Comparison of ENCODE assay signal across 11 cellular contexts in the genomic region with DNA sequence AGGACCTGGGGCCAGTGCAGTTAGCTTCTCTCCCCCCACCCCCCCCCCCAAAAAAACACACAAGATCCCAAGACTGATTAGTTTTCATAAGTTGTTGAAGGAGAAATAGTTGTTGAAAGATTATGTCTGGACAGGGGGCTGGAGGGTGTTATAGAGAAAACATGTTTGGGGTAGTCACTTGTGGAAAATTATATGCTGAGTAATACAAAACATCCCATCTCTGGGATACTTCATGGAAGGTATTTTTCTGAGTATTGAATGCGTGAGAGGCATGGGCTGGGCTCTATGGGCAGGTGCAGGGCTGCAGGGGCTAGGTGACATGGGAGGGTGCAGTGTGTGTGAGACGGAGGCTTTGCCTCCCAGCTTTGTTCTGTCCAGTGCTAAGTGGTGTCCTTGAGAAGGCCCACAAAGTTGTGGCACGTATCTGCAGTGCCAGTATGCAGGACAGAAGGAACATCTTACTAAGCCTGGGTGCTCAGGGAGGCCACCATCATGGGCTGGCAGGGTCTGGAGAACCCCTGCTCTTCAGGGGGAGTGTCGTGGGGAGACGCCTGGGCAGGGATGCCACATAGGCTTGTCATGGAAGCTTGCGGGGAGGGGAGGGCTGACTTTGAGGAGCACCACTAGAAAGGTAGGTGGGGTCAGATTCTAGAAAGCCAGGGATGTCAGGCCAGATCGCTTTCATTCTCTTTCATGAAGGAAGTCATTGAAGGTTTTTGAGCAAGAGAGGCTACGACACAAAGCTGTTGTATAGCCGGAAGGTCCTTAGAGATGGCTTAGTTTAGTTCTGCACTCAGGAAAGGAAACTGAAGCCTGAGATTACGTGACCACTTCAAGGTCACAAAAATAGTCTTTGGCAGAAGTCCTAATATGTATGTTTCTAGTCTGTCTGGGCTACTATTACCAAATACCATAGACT.
DNase-seq lines count a peak whose midpoint lies in the region; ATAC-seq lines count a peak whose summit lies in the region.
"Had no signal": no experiment of that assay in that cellular context is flagged by ENCODE, and none has a peak within 500 bp of the region (broad histone marks: within the 10 kb centered on the region; RNA-seq: fewer than 3 reads in every experiment).

No MANE protein-coding gene starts in this region.

- intact Hi-C loops in Right ventricle myocardium inferior (cut with DNase I) (loop anchor here (5.0 kb wide), 1 partner anchor 228 kb away; no protein-coding TSS in a partner anchor), Right ventricle myocardium superior (cut with DNase I) (no loop called here)

- peak; percentile 20 for ATAC-seq in Right ventricle myocardium inferior
- ATAC-seq in Right ventricle myocardium superior (ENCODE audit: poor library complexity) = no peak
- ATAC-seq in HG02798 (IDR thresholded peaks at IDR 0.05; ENCODE audit: poor library complexity, unreplicated experiment) = peak; percentile 65
- ATAC-seq in activated CD4-positive, CD25-positive, alpha-beta regulatory T cell treated with anti-CD3 and anti-CD28 coated beads, Interleukin-2, amount 50 U/mL, for 24 hours = no peak

- H2AK5ac ChIP-seq in mesendoderm (ENCODE audit: low read length) = no peak overlapping the region

- H3K27ac ChIP-seq in GM23248 (no peak overlapping the region), mesendoderm (ENCODE audit: low read depth, low read length) (no peak overlapping the region)
- H3K27ac ChIP-seq: KMS-11, PC-9 had no signal

- H3K9ac ChIP-seq in GM23248 (no peak overlapping the region), mesendoderm (ENCODE audit: low read length) (no peak overlapping the region)
- H3K9ac ChIP-seq: KMS-11 had no signal

- no peak overlapping the region for H4K5ac ChIP-seq in mesendoderm (ENCODE audit: low read length)

- H4K20me1 ChIP-seq in GM23248 (ENCODE audit: insufficient read depth) = no peaks in the 10 kb centered on the region

- H3K4me2 ChIP-seq in GM23248 (ENCODE audit: unreplicated experiment) (no peak overlapping the region), mesendoderm (ENCODE audit: low read length) (no peak overlapping the region)
- H3K4me2 ChIP-seq: KMS-11, PC-9 had no signal

- no peak overlapping the region for H3K18ac ChIP-seq in mesendoderm (ENCODE audit: low read length)

- no peak overlapping the region for H3K23ac ChIP-seq in mesendoderm (ENCODE audit: low read length)

- H3K4me1 ChIP-seq in GM23248 (ENCODE audit: insufficient read depth) (peaks cover 10% of the 10 kb centered on the region), mesendoderm (ENCODE audit: control insufficient read depth, low read depth, low read length) (peaks cover 16% of the 10 kb centered on the region)

- H3K79me1 ChIP-seq in mesendoderm (ENCODE audit: low read length) = no peaks in the 10 kb centered on the region

- WGBS in GM23248 (ENCODE audit: low coverage in 1 of 2, low lambda C conversion rate in 2 of 2, missing lambda C conversion rate in 2 of 2), 2 experiments = 84 to 87% methylated on average over 10 of the region's 10 CpGs
- WGBS in mesendoderm (ENCODE audit: extremely low coverage, insufficient coverage, low lambda C conversion rate) = no CpG with 5 or more reads among the region's 10 CpGs

- H3K4ac ChIP-seq in mesendoderm (ENCODE audit: low read depth, low read length) = no peak overlapping the region

- H3K9me3 ChIP-seq in GM23248 (ENCODE audit: low read depth) = no peaks in the 10 kb centered on the region

- H3F3A ChIP-seq in GM23248 (ENCODE audit: insufficient read depth) = no peaks in the 10 kb centered on the region

- H3K9me2 ChIP-seq in GM23248 (ENCODE audit: insufficient read depth) = no peaks in the 10 kb centered on the region

- H3K79me2 ChIP-seq in GM23248 (ENCODE audit: insufficient read depth) (no peaks in the 10 kb centered on the region), mesendoderm (ENCODE audit: control insufficient read depth, insufficient read depth, low read length) (no peaks in the 10 kb centered on the region)

- H3K36me3 ChIP-seq in GM23248 (ENCODE audit: low read depth) = no peaks in the 10 kb centered on the region
- H3K36me3 ChIP-seq in mesendoderm (ENCODE audit: control insufficient read depth, insufficient read depth, low read length) = no peaks in the 10 kb centered on the region

- no peak overlapping the region for H2BK15ac ChIP-seq in mesendoderm (replicated peaks; ENCODE audit: low read depth)

- no peak overlapping the region for H2BK120ac ChIP-seq in mesendoderm (ENCODE audit: low read depth, low read length)

- H2AFZ ChIP-seq in GM23248 = no peak overlapping the region
- H2AFZ ChIP-seq: PC-9 had no signal

- H3K4me3 ChIP-seq in GM23248 = no peak overlapping the region
- no peak overlapping the region for H3K4me3 ChIP-seq in mesendoderm (ENCODE audit: low read length)
- H3K4me3 ChIP-seq: PC-9 had no signal

- in situ Hi-C loops in GM23248 (cut with MboI) = no loop called here

- no peak overlapping the region for H3K56ac ChIP-seq in mesendoderm (ENCODE audit: low read length)

- no peaks in the 10 kb centered on the region for H3K27me3 ChIP-seq in GM23248 (replicated peaks; ENCODE audit: insufficient read depth)
- H3K27me3 ChIP-seq in mesendoderm (ENCODE audit: insufficient read depth, low read length, poor library complexity) = no peaks in the 10 kb centered on the region

- no peak overlapping the region for H2BK5ac ChIP-seq in mesendoderm (ENCODE audit: low read length)

- DNase-seq in Right ventricle myocardium inferior (ENCODE audit: missing footprints) (no peak), Right ventricle myocardium superior (no peak), SKM-1 treated with dmso at 0.1 percent for 144 hours (lab: John Stamatoyannopoulos, UW; ENCODE audit: unreplicated experiment) (peak; percentile 48), GM23248 (no peak), NCI-H82 (lab: John Stamatoyannopoulos, UW) (no peak), mesendoderm (no peak)
- DNase-seq: activated CD4-positive, alpha-beta T cell treated with anti-CD3 and anti-CD28 coated beads for 1 hour; PC-9 had no signal

- H4K8ac ChIP-seq in mesendoderm (ENCODE audit: low read depth, low read length) = no peak overlapping the region

Comparison
In these comparisons a context has a peak if more than half of its experiments do, and no peak if none do; other contexts are left out.
1. ATAC-seq: peak in Right ventricle myocardium inferior (single experiment) and HG02798 (single experiment); none in Right ventricle myocardium superior (single experiment) and activated CD4-positive, CD25-positive, alpha-beta regulatory T cell treated with anti-CD3 and anti-CD28 coated beads, Interleukin-2, amount 50 U/mL, for 24 hours (0 of 2).